31 cellular contexts compared by ENCODE assay signal in the genomic region with DNA sequence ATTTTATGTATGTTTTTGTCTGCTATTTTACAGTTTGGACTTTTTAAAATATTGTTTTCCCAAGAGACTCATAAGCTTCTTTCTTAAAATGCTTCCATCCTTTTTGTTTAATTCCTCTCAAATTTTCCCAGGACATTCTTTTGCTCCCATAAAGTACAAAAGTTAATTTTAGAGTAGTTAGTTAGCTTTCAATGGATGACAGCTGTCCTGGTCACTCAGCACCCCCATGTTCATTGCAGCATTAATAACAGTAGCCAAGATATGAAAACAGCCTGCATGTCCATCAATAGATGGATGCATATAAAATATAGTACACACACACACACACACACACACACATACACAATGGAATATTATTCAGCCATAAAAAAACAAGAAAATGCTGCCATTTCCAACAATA.
"Had no signal": no experiment of that assay in that cellular context is flagged by ENCODE, and none has a peak within 500 bp of the region (broad histone marks: within the 10 kb centered on the region; RNA-seq: fewer than 3 reads in every experiment).

No MANE protein-coding gene starts in this region.

- ATAC-seq: activated CD4-positive, CD25-positive, alpha-beta regulatory T cell treated with anti-CD3 and anti-CD28 coated beads, Interleukin-2, amount 50 U/mL, for 24 hours; activated T-helper 17 cell treated with anti-CD3 and anti-CD28 coated beads, Interleukin-2, amount 50 U/mL, for 72 hours; foreskin keratinocyte; natural killer cell treated with Interleukin-12 subunit alpha and Interleukin-12 subunit beta and Interleukin-15 and Interleukin-18, amount 100 ng/mL, for 72 hours; sciatic nerve; SK-N-SH treated with all-trans-retinoic acid at 6 μM for 48 hours; stimulated activated naive B cell treated with anti-CD40 and anti-IgM and Interleukin-4, amounts not matched to agents 10 μg/mL and 1 μg/mL and 100 μg/mL, for 72 hours; T-helper 17 cell; upper lobe of right lung had no signal

- H3K9me3 ChIP-seq: stomach, suprapubic skin, tibial artery, upper lobe of right lung had no signal

- H3K27me3 Mint-ChIP-seq: activated CD4-positive, alpha-beta memory T cell treated with anti-CD3 and anti-CD28 coated beads for 36 hours; activated T-helper 17 cell treated with anti-CD3 and anti-CD28 coated beads, Interleukin-2, amount 50 U/mL, for 72 hours; natural killer cell treated with Interleukin-12 subunit alpha and Interleukin-12 subunit beta and Interleukin-15 and Interleukin-18, amount 100 ng/mL, for 72 hours; progenitor cell of endocrine pancreas; stimulated activated naive B cell treated with anti-CD40 and anti-IgM and Interleukin-4, amounts not matched to agents 10 μg/mL and 1 μg/mL and 100 μg/mL, for 72 hours; T-helper 17 cell had no signal

- H3K27ac ChIP-seq: foreskin keratinocyte, stomach, suprapubic skin, tibial artery, WERI-Rb-1 had no signal

- FAIRE-seq: small intestine had no signal

- H3K27ac Mint-ChIP-seq: activated CD4-positive, alpha-beta memory T cell treated with anti-CD3 and anti-CD28 coated beads for 36 hours; activated T-helper 17 cell treated with anti-CD3 and anti-CD28 coated beads, Interleukin-2, amount 50 U/mL, for 72 hours; natural killer cell treated with Interleukin-12 subunit alpha and Interleukin-12 subunit beta and Interleukin-15 and Interleukin-18, amount 100 ng/mL, for 72 hours; progenitor cell of endocrine pancreas; stimulated activated naive B cell treated with anti-CD40 and anti-IgM and Interleukin-4, amounts not matched to agents 10 μg/mL and 1 μg/mL and 100 μg/mL, for 72 hours; T-helper 17 cell had no signal

- H3K4me1 ChIP-seq: foreskin keratinocyte, stomach, upper lobe of right lung had no signal

- H3K36me3 ChIP-seq: stomach, suprapubic skin, tibial artery, upper lobe of right lung, WERI-Rb-1 had no signal

- DNase-seq: activated CD4-positive, alpha-beta memory T cell treated with anti-CD3 and anti-CD28 coated beads for 36 hours; activated CD4-positive, alpha-beta T cell treated with anti-CD3 and anti-CD28 coated beads for 48 hours; activated CD8-positive, alpha-beta memory T cell treated with anti-CD3 and anti-CD28 coated beads, Interleukin-2, amount 50 U/mL, for 4 hours; activated gamma-delta T cell treated with Interleukin-2 at 50 U/mL for 16 hours; activated naive CD4-positive, alpha-beta T cell treated with anti-CD3 and anti-CD28 coated beads, Interleukin-2, amount 50 U/mL, for 16 hours; activated T-cell treated with anti-CD3 and anti-CD28 coated beads, Interleukin-2, amount 50 U/mL, for 1 hour; amygdala; central memory CD4-positive, alpha-beta T cell; effector CD8-positive, alpha-beta T cell; foreskin keratinocyte; glutamatergic neuron; islet precursor cell; mammary epithelial cell; midbrain; small intestine; stimulated activated CD4-positive, alpha-beta T cell treated with anti-CD3 and anti-CD28 coated beads, Interleukin-15, amount 100 ng/mL, for 24 hours; stimulated activated CD4-positive, alpha-beta T cell treated with anti-CD3 and anti-CD28 coated beads, Interleukin-2, amount 100 ng/mL, for 24 hours; stimulated activated naive B cell treated with anti-CD40 and anti-IgM and Interleukin-4, amounts not matched to agents 10 μg/mL and 1 μg/mL and 100 μg/mL, for 72 hours; stomach; T-helper 17 cell; T1000; tibial artery; upper lobe of right lung; WERI-Rb-1 had no signal

- H3K4me1 Mint-ChIP-seq: activated T-helper 17 cell treated with anti-CD3 and anti-CD28 coated beads, Interleukin-2, amount 50 U/mL, for 72 hours; stimulated activated naive B cell treated with anti-CD40 and anti-IgM and Interleukin-4, amounts not matched to agents 10 μg/mL and 1 μg/mL and 100 μg/mL, for 72 hours; T-helper 17 cell had no signal

- H3K4me3 ChIP-seq: stomach, suprapubic skin had no signal

- H3K9me3 Mint-ChIP-seq: stimulated activated naive B cell treated with anti-CD40 and anti-IgM and Interleukin-4, amounts not matched to agents 10 μg/mL and 1 μg/mL and 100 μg/mL, for 72 hours had no signal

- H3K4me3 Mint-ChIP-seq: activated CD4-positive, alpha-beta memory T cell treated with anti-CD3 and anti-CD28 coated beads for 36 hours; activated T-helper 17 cell treated with anti-CD3 and anti-CD28 coated beads, Interleukin-2, amount 50 U/mL, for 72 hours; natural killer cell treated with Interleukin-12 subunit alpha and Interleukin-12 subunit beta and Interleukin-15 and Interleukin-18, amount 100 ng/mL, for 72 hours; stimulated activated naive B cell treated with anti-CD40 and anti-IgM and Interleukin-4, amounts not matched to agents 10 μg/mL and 1 μg/mL and 100 μg/mL, for 72 hours; T-helper 17 cell had no signal

- H3K36me3 Mint-ChIP-seq: activated CD4-positive, alpha-beta memory T cell treated with anti-CD3 and anti-CD28 coated beads for 36 hours; natural killer cell treated with Interleukin-12 subunit alpha and Interleukin-12 subunit beta and Interleukin-15 and Interleukin-18, amount 100 ng/mL, for 72 hours; stimulated activated naive B cell treated with anti-CD40 and anti-IgM and Interleukin-4, amounts not matched to agents 10 μg/mL and 1 μg/mL and 100 μg/mL, for 72 hours had no signal

- H3K27me3 ChIP-seq: foreskin keratinocyte, stomach, suprapubic skin, tibial artery, upper lobe of right lung had no signal
